In the genomic region with DNA sequence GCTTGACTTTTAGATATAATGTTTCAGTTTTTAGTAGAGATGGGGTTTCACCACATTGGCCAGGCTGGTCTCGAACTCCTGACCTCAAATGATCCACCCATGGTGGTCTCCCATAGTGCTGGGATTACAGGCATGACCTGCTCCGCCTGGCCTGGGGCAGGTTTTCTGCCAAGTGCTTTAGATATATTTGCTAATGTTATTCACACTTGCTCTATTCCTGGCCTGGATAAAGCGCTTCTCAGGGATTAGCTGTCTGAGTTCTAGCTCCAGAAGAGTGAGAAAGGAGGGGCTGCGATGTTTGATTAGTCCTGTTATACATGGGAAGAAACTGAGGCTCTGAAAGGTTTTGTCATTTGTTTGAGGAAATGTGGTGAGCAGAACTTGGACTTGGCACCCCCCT, we compare ENCODE assay signal across 15 cellular contexts. TPM values are rescaled to one million over a fixed set of nuclear protein-coding genes. Genes with fewer than 3 reads are reported as not detected.
A peak's percentile ranks its signal among the peaks of the same experiment; 100 is the strongest.
DNase-seq lines count a peak whose midpoint lies in the region; ATAC-seq and TF ChIP-seq lines count a peak whose summit lies in the region.
"Had no signal": no experiment of that assay in that cellular context is flagged by ENCODE, and none has a peak within 500 bp of the region (broad histone marks: within the 10 kb centered on the region; RNA-seq: fewer than 3 reads in every experiment).

No MANE protein-coding gene starts in this region.

- no peak overlapping the region for H3K4me3 Mint-ChIP-seq in activated naive CD4-positive, alpha-beta T cell treated with anti-CD3 and anti-CD28 coated beads for 36 hours

- TF ChIP-seq CTCF in RWPE1 (conservative IDR thresholded peaks at IDR 0.05; ENCODE audit: low read depth), result no peak
- no peak for TF ChIP-seq CTCF in left ventricle myocardium inferior (IDR thresholded peaks at IDR 0.05; ENCODE audit: borderline replicate concordance)
- TF ChIP-seq CTCF in tibial nerve (IDR thresholded peaks at IDR 0.05), result no peak
- no peak for TF ChIP-seq CTCF in GM13976 (IDR thresholded peaks at IDR 0.05; ENCODE audit: borderline replicate concordance, control extremely low read depth, extremely low read depth, insufficient read depth, missing control alignments)

- POLR2A ChIA-PET in RWPE1 (lab: Yijun Ruan, JAX; ENCODE audit: low non-redundant PET), result interaction anchor here (0.8 kb wide), 1 partner anchor 9 kb away, joined by 3 read pairs; a partner anchor contains a TSS

- CTCF ChIA-PET in activated naive CD4-positive, alpha-beta T cell treated with anti-CD3 and anti-CD28 coated beads for 36 hours (lab: Charles Lee), result interaction anchor here (0.6 to 0.8 kb wide), 3 partner anchors 22 to 37 kb away, joined by 3 read pairs; no protein-coding TSS in a partner anchor
- CTCF ChIA-PET in RWPE1 (lab: Yijun Ruan, JAX), result interaction anchor here (0.7 kb wide), 1 partner anchor 51 kb away, joined by 4 read pairs; no protein-coding TSS in a partner anchor

- H3K9me3 Mint-ChIP-seq in activated naive CD4-positive, alpha-beta T cell treated with anti-CD3 and anti-CD28 coated beads for 36 hours, result no peaks in the 10 kb centered on the region

- no peak for DNase-seq in activated naive CD4-positive, alpha-beta T cell treated with anti-CD3 and anti-CD28 coated beads for 36 hours
- no peak for DNase-seq in activated naive CD4-positive, alpha-beta T cell treated with anti-CD3 and anti-CD28 coated beads, Interleukin-2, amount 50 U/mL, for 16 hours
- DNase-seq in RWPE1 (ENCODE audit: low spot score) (no peak), left ventricle myocardium inferior (no peak), tibial nerve (ENCODE audit: low spot score in 2 of 2) (no peak), GM13976 (ENCODE audit: low spot score) (no peak)
- DNase-seq: activated CD4-positive, CD25-positive, alpha-beta regulatory T cell; amniotic stem cell; cortex of kidney; hippocampal formation; NCI-H1694 treated with DMSO at 0.1 percent for 48 hours; NCI-H510A; stimulated activated CD4-positive, alpha-beta T cell treated with anti-CD3 and anti-CD28 coated beads, Interleukin-15, amount 100 ng/mL, for 24 hours had no signal

- 85 to 86% methylated on average over 4 of the region's 4 CpGs for WGBS in tibial nerve, 2 donors

- H3K27me3 Mint-ChIP-seq in activated naive CD4-positive, alpha-beta T cell treated with anti-CD3 and anti-CD28 coated beads for 36 hours (ENCODE audit: low read depth), result no peaks in the 10 kb centered on the region

- H3K4me1 ChIP-seq in left ventricle myocardium inferior, result peaks cover 25% of the 10 kb centered on the region
- peaks cover 0 to 25% (median 2%) of the 10 kb centered on the region in 4 donors for H3K4me1 ChIP-seq in tibial nerve

- H3K27me3 ChIP-seq in left ventricle myocardium inferior (ENCODE audit: low read depth) (no peaks in the 10 kb centered on the region), tibial nerve (no peaks in the 10 kb centered on the region)

- peaks cover 62% of the 10 kb centered on the region for H3K4me1 Mint-ChIP-seq in activated naive CD4-positive, alpha-beta T cell treated with anti-CD3 and anti-CD28 coated beads for 36 hours (ENCODE audit: low read depth)

- H3K36me3 Mint-ChIP-seq in activated naive CD4-positive, alpha-beta T cell treated with anti-CD3 and anti-CD28 coated beads for 36 hours (ENCODE audit: low read depth), result peaks cover 3% of the 10 kb centered on the region

- H3K27ac Mint-ChIP-seq in activated naive CD4-positive, alpha-beta T cell treated with anti-CD3 and anti-CD28 coated beads for 36 hours, result peak overlapping the region; percentile 31

- H3K4me3 ChIP-seq in left ventricle myocardium inferior (no peak overlapping the region), tibial nerve (no peak overlapping the region)

- TF ChIP-seq EP300 in tibial nerve (IDR thresholded peaks at IDR 0.05), result no peak

- in situ Hi-C loops in GM13976 (cut with MboI; ENCODE audit: low sequenced_read_pairs, unreplicated experiment), result no loop called here

- no peaks in the 10 kb centered on the region for H3K9me3 ChIP-seq in left ventricle myocardium inferior (replicated peaks)
- no peaks in the 10 kb centered on the region for H3K9me3 ChIP-seq in tibial nerve

- peak overlapping the region; percentile 100 for H3K27ac ChIP-seq in RWPE1
- peak overlapping the region; percentile 71 for H3K27ac ChIP-seq in left ventricle myocardium inferior (replicated peaks)
- H3K27ac ChIP-seq in tibial nerve, result peak overlapping the region in 3 of 4 donors; percentile 30 to 84 (median 70)

- intact Hi-C loops in activated naive CD4-positive, alpha-beta T cell treated with anti-CD3 and anti-CD28 coated beads for 36 hours (cut with micrococcal nuclease), result no loop called here
- intact Hi-C loops in left ventricle myocardium inferior (cut with micrococcal nuclease), result no loop called here

- H3K36me3 ChIP-seq in left ventricle myocardium inferior (peaks cover 5% of the 10 kb centered on the region), tibial nerve (peaks cover 0 to 10% (median under 1%) of the 10 kb centered on the region in 3 donors)

- ATAC-seq in HG02610 (IDR thresholded peaks at IDR 0.05; ENCODE audit: unreplicated experiment) (no peak), GM18502 (IDR thresholded peaks at IDR 0.05; ENCODE audit: poor library complexity, unreplicated experiment) (no peak)

- TF ChIP-seq POLR2A in tibial nerve (IDR thresholded peaks at IDR 0.05), result no peak

RNA-seq across cellular contexts. Expression of a gene that starts 8.8 kb away (rescaled TPM):
- 10 to 100 TPM; 48.1 to 49.5 TPM for total RNA-seq in activated naive CD4-positive, alpha-beta T cell treated with anti-CD3 and anti-CD28 coated beads for 36 hours
- total RNA-seq in left ventricle myocardium inferior (48.7 TPM), tibial nerve (100 to 1,000 TPM in 1 of 4 donors, 10 to 100 TPM in 3; 48.9 to 132 (median 73.9) TPM)

RNA-seq across cellular contexts. Expression of a gene that starts 13.5 kb away (rescaled TPM):
- 10 to 100 TPM; 15.4 to 16.5 TPM for total RNA-seq in activated naive CD4-positive, alpha-beta T cell treated with anti-CD3 and anti-CD28 coated beads for 36 hours
- total RNA-seq in left ventricle myocardium inferior (45.5 TPM), tibial nerve (100 to 1,000 TPM in 3 of 4 donors, 10 to 100 TPM in 1; 61.8 to 122 (median 113) TPM)

RNA-seq across cellular contexts. Expression of a gene that starts 20.0 kb away (rescaled TPM):
- total RNA-seq in activated naive CD4-positive, alpha-beta T cell treated with anti-CD3 and anti-CD28 coated beads for 36 hours, result 100 to 1,000 TPM; 102 to 105 TPM
- 69.3 TPM for total RNA-seq in left ventricle myocardium inferior
- 10 to 100 TPM; 33.1 to 55.1 (median 43.6) TPM for total RNA-seq in tibial nerve

RNA-seq across cellular contexts. Expression of a gene that starts 34.2 kb away (rescaled TPM):
- total RNA-seq in activated naive CD4-positive, alpha-beta T cell treated with anti-CD3 and anti-CD28 coated beads for 36 hours, result not detected
- total RNA-seq in left ventricle myocardium inferior (not detected), tibial nerve (1 to 10 TPM in 3 of 4 donors, under 1 TPM in 1; 0.90 to 5.9 (median 3.5) TPM)
